ENCODE assay signal across 1 cellular context in genomic region chr3:86958534-86958933, GRCh38.
TF ChIP-seq lines count a peak whose summit lies in the region.

No MANE protein-coding gene starts in this region.

TF ChIP-seq in WTC11, 78 proteins besides CTCF, POLR2A, EP300 and RAD21 (continued from another document):
- no peak for TF ChIP-seq AFF4 (CRISPR knock-in tag; IDR thresholded peaks at IDR 0.05; ENCODE audit: borderline replicate concordance)
- no peak for TF ChIP-seq ZNF232 (CRISPR knock-in tag; IDR thresholded peaks at IDR 0.05)
- no peak for TF ChIP-seq ERG (CRISPR knock-in tag; IDR thresholded peaks at IDR 0.05)
- no peak for TF ChIP-seq FOXK1 (CRISPR knock-in tag; IDR thresholded peaks at IDR 0.05)
- TF ChIP-seq TEAD4 (CRISPR knock-in tag; IDR thresholded peaks at IDR 0.05) = no peak
- no peak for TF ChIP-seq ZNF512 (CRISPR knock-in tag; IDR thresholded peaks at IDR 0.05; ENCODE audit: borderline replicate concordance)
- no peak for TF ChIP-seq ATF1 (CRISPR knock-in tag; IDR thresholded peaks at IDR 0.05)
- TF ChIP-seq HMGXB4 (CRISPR knock-in tag; IDR thresholded peaks at IDR 0.05) = no peak
- no peak for TF ChIP-seq ELF4 (CRISPR knock-in tag; IDR thresholded peaks at IDR 0.05; ENCODE audit: low read depth)
- no peak for TF ChIP-seq FOXP1 (CRISPR knock-in tag; IDR thresholded peaks at IDR 0.05; ENCODE audit: borderline replicate concordance)
- TF ChIP-seq SP1 (CRISPR knock-in tag; conservative IDR thresholded peaks at IDR 0.05) = no peak
- TF ChIP-seq HMGA2 (CRISPR knock-in tag; IDR thresholded peaks at IDR 0.05) = no peak
- no peak for TF ChIP-seq AR (CRISPR knock-in tag; IDR thresholded peaks at IDR 0.05)
- TF ChIP-seq NFATC4 (CRISPR knock-in tag; IDR thresholded peaks at IDR 0.05) = no peak
- no peak for TF ChIP-seq ZNF423 (CRISPR knock-in tag; IDR thresholded peaks at IDR 0.05)
